In the genomic region with DNA sequence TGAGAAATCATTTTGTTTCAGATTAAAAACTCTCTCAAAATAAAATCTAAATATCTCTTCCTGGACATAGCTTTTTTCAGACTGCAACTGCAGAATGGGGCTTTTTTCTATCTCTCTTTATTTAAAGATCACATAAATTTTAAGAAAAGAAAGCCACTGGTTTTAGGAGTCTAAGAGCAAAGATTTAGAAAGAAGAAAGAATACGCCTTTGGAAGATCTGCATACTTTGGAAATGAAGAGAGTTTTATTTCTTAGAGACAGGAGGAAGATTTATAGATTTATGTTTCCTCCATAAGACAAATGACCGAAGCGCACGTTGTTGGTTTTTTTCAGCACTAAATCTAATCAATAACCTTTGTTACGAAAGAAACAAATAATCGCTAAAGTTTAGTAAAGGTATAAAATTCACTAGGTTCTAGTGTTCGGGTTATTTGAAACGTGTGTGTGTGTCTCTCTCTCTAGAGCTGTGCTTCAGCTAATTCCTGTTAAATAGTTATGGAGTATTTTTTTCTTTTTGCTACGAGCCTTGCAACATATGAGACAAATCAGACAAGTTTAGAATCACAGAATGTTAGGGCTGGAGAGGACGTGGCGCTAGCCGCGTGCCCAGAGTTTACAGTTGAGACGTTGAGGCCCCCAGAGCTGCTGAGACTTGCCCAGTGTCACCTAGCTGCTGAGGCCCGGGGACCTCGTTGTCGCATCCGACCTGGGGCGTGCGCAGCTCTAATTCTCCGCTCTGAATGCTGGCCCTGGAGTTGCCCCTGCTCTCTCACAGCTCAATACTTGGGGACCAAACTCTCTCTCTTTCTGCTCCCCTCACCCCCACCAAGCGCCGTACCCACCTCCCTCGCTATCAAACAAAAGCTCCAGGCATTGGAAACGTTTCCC, we compare ENCODE assay signal across 11 cellular contexts.
DNase-seq lines count a peak whose midpoint lies in the region; ATAC-seq and TF ChIP-seq lines count a peak whose summit lies in the region.
"Had no signal": no experiment of that assay in that cellular context is flagged by ENCODE, and none has a peak within 500 bp of the region (broad histone marks: within the 10 kb centered on the region; RNA-seq: fewer than 3 reads in every experiment).

No MANE protein-coding gene starts in this region.

- H3K27ac Mint-ChIP-seq in activated naive CD4-positive, alpha-beta T cell treated with anti-CD3 and anti-CD28 coated beads, Interleukin-2, amount 10 ng/mL, durations not matched to agents 7 days and 5 days: peak overlapping the region; percentile 65

- 9% methylated on average over 25 of the region's 25 CpGs for WGBS in urinary bladder

- peak overlapping the region; percentile 52 for H3K4me3 Mint-ChIP-seq in activated naive CD4-positive, alpha-beta T cell treated with anti-CD3 and anti-CD28 coated beads, Interleukin-2, amount 10 ng/mL, durations not matched to agents 7 days and 5 days

- peaks cover 48% of the 10 kb centered on the region for H3K27me3 Mint-ChIP-seq in activated naive CD4-positive, alpha-beta T cell treated with anti-CD3 and anti-CD28 coated beads, Interleukin-2, amount 10 ng/mL, durations not matched to agents 7 days and 5 days

- H3K9me3 ChIP-seq in mononuclear cell (ENCODE audit: low read depth, low read length): no peaks in the 10 kb centered on the region

- peak overlapping the region; percentile 92 to 97 for H3K27ac ChIP-seq in coronary artery
- H3K27ac ChIP-seq in urinary bladder (ENCODE audit: low read depth): peak overlapping the region; percentile 74
- H3K27ac ChIP-seq: SK-N-MC had no signal

- TF ChIP-seq CTCF in coronary artery (IDR thresholded peaks at IDR 0.05): no peak

- H3K36me3 ChIP-seq in urinary bladder (ENCODE audit: insufficient read depth): no peaks in the 10 kb centered on the region

- H3K4me1 ChIP-seq in mononuclear cell (ENCODE audit: insufficient read depth, low read length) (peaks cover 35% of the 10 kb centered on the region), urinary bladder (ENCODE audit: insufficient read depth) (no peaks in the 10 kb centered on the region)

- DNase-seq in activated naive CD4-positive, alpha-beta T cell treated with anti-CD3 and anti-CD28 coated beads, Interleukin-2, amount 10 ng/mL, durations not matched to agents 7 days and 5 days: no peak
- no peak for DNase-seq in activated naive CD4-positive, alpha-beta T cell treated with anti-CD3 and anti-CD28 coated beads, Interleukin-2, amount 50 U/mL, for 16 hours
- DNase-seq in coronary artery (ENCODE audit: low spot score): no peak
- no peak for DNase-seq in HuH-7.5 (ENCODE audit: low spot score)
- DNase-seq: DMS79 treated with DMSO at 0.1 percent for 48 hours, kidney glomerular epithelial cell had no signal

- CTCF ChIA-PET in activated naive CD4-positive, alpha-beta T cell treated with anti-CD3 and anti-CD28 coated beads, Interleukin-2, amount 10 ng/mL, durations not matched to agents 7 days and 5 days (lab: Charles Lee): no interaction called here

- ATAC-seq in GM21423 (IDR thresholded peaks at IDR 0.05; ENCODE audit: unreplicated experiment): no peak
- ATAC-seq in HG03095 (IDR thresholded peaks at IDR 0.05; ENCODE audit: unreplicated experiment): no peak

- H3K36me3 Mint-ChIP-seq in activated naive CD4-positive, alpha-beta T cell treated with anti-CD3 and anti-CD28 coated beads, Interleukin-2, amount 10 ng/mL, durations not matched to agents 7 days and 5 days: peaks cover 2% of the 10 kb centered on the region

- peaks cover 14% of the 10 kb centered on the region for H3K4me1 Mint-ChIP-seq in activated naive CD4-positive, alpha-beta T cell treated with anti-CD3 and anti-CD28 coated beads, Interleukin-2, amount 10 ng/mL, durations not matched to agents 7 days and 5 days

- peaks cover 58% of the 10 kb centered on the region for H3K27me3 ChIP-seq in mononuclear cell (ENCODE audit: insufficient read depth, low read length)

- H3K9me3 Mint-ChIP-seq in activated naive CD4-positive, alpha-beta T cell treated with anti-CD3 and anti-CD28 coated beads, Interleukin-2, amount 10 ng/mL, durations not matched to agents 7 days and 5 days: no peaks in the 10 kb centered on the region

- H3K4me3 ChIP-seq in coronary artery (peak overlapping the region; percentile 72), mononuclear cell (ENCODE audit: low read length) (peak overlapping the region; percentile 39), urinary bladder (ENCODE audit: low read depth, low read length) (peak overlapping the region; percentile 63)
- H3K4me3 ChIP-seq: SK-N-MC had no signal
